In genomic region chr14:74673768-74674167, GRCh38 we compare ENCODE assay signal across 28 cellular contexts.
"Had no signal": no experiment of that assay in that cellular context is flagged by ENCODE, and none has a peak within 500 bp of the region (broad histone marks: within the 10 kb centered on the region; RNA-seq: fewer than 3 reads in every experiment).

No MANE protein-coding gene starts in this region.

- H3K9me3 ChIP-seq: neutrophil, psoas muscle, right lobe of liver, sigmoid colon, stomach, transverse colon, upper lobe of right lung, uterus had no signal

- H3K4me1 ChIP-seq: parathyroid adenoma, right lobe of liver, sigmoid colon, stomach, transverse colon, uterus had no signal

- H3K4me1 Mint-ChIP-seq: naive B cell; nephron progenitor cell; neural crest cell; stimulated activated effector memory CD8-positive, alpha-beta T cell treated with anti-CD3 and anti-CD28 coated beads, Interleukin-12 subunit alpha, Interleukin-12 subunit beta, amount 100 ng/mL, for 72 hours; stimulated activated naive B cell treated with anti-CD40 and anti-IgM and Interleukin-4, amounts not matched to agents 10 μg/mL and 1 μg/mL and 100 μg/mL, for 72 hours had no signal

- H2AFZ ChIP-seq: parathyroid adenoma had no signal

- H3K9ac ChIP-seq: parathyroid adenoma had no signal

- H3K36me3 ChIP-seq: uterus had no signal

- DNase-seq: naive B cell; naive thymus-derived CD8-positive, alpha-beta T cell; nephron progenitor cell; nucleus accumbens; posterior cingulate gyrus; psoas muscle; right cardiac atrium; right lobe of liver; sigmoid colon; small intestine; stimulated activated CD4-positive, alpha-beta T cell treated with anti-CD3 and anti-CD28 coated beads, Interleukin-15, amount 100 ng/mL, for 24 hours; stimulated activated CD4-positive, alpha-beta T cell treated with anti-CD3 and anti-CD28 coated beads, Interleukin-2, amount 100 ng/mL, for 24 hours; stimulated activated CD4-positive, alpha-beta T cell treated with anti-CD3 and anti-CD28 coated beads, Interleukin-2, amount 100 ng/mL, for 48 hours; stimulated activated CD4-positive, alpha-beta T cell treated with anti-CD3 and anti-CD28 coated beads, Interleukin-4, amount 100 ng/mL, for 24 hours; stimulated activated naive B cell treated with anti-CD40 and anti-IgM and Interleukin-4, amounts not matched to agents 10 μg/mL and 1 μg/mL and 100 μg/mL, for 72 hours; stimulated activated naive CD4-positive, alpha-beta T cell treated with Interleukin-2 at 50 U/mL for 16 hours; stomach; transverse colon; upper lobe of right lung; uterus had no signal

- ATAC-seq: naive thymus-derived CD8-positive, alpha-beta T cell; natural killer cell treated with Interleukin-12 subunit alpha and Interleukin-12 subunit beta and Interleukin-15 and Interleukin-18, amount 100 ng/mL, for 72 hours; psoas muscle; right cardiac atrium; right lobe of liver; stimulated activated effector memory CD8-positive, alpha-beta T cell treated with anti-CD3 and anti-CD28 coated beads, Interleukin-12 subunit alpha, Interleukin-12 subunit beta, amount 100 ng/mL, for 72 hours; stimulated activated naive B cell treated with anti-CD40 and anti-IgM and Interleukin-4, amounts not matched to agents 10 μg/mL and 1 μg/mL and 100 μg/mL, for 72 hours; upper lobe of right lung had no signal

- H3K27me3 Mint-ChIP-seq: naive B cell; naive thymus-derived CD8-positive, alpha-beta T cell; natural killer cell treated with Interleukin-12 subunit alpha and Interleukin-12 subunit beta and Interleukin-15 and Interleukin-18, amount 100 ng/mL, for 72 hours; progenitor cell of endocrine pancreas; stimulated activated naive B cell treated with anti-CD40 and anti-IgM and Interleukin-4, amounts not matched to agents 10 μg/mL and 1 μg/mL and 100 μg/mL, for 72 hours; stimulated activated naive CD8-positive, alpha-beta T cell treated with anti-CD3 and anti-CD28 coated beads, Interleukin-15, Interleukin-2, amounts not matched to agents 100 ng/mL and 50 ng/mL, for 24 hours; type B pancreatic cell had no signal

- H3K4me3 ChIP-seq: psoas muscle, right lobe of liver, sigmoid colon, stomach, transverse colon, upper lobe of right lung, uterus had no signal

- H3K27ac Mint-ChIP-seq: naive thymus-derived CD8-positive, alpha-beta T cell; natural killer cell treated with Interleukin-12 subunit alpha and Interleukin-12 subunit beta and Interleukin-15 and Interleukin-18, amount 100 ng/mL, for 72 hours; nephron progenitor cell; progenitor cell of endocrine pancreas; stimulated activated naive B cell treated with anti-CD40 and anti-IgM and Interleukin-4, amounts not matched to agents 10 μg/mL and 1 μg/mL and 100 μg/mL, for 72 hours; stimulated activated naive CD8-positive, alpha-beta T cell treated with anti-CD3 and anti-CD28 coated beads, Interleukin-15, Interleukin-2, amounts not matched to agents 100 ng/mL and 50 ng/mL, for 24 hours; type B pancreatic cell had no signal

- H3K79me2 ChIP-seq: parathyroid adenoma had no signal

- H3K4me3 Mint-ChIP-seq: naive B cell; naive thymus-derived CD8-positive, alpha-beta T cell; natural killer cell treated with Interleukin-12 subunit alpha and Interleukin-12 subunit beta and Interleukin-15 and Interleukin-18, amount 100 ng/mL, for 72 hours; nephron progenitor cell; neural crest cell; stimulated activated effector memory CD8-positive, alpha-beta T cell treated with anti-CD3 and anti-CD28 coated beads, Interleukin-12 subunit alpha, Interleukin-12 subunit beta, amount 100 ng/mL, for 72 hours; stimulated activated naive B cell treated with anti-CD40 and anti-IgM and Interleukin-4, amounts not matched to agents 10 μg/mL and 1 μg/mL and 100 μg/mL, for 72 hours; stimulated activated naive CD8-positive, alpha-beta T cell treated with anti-CD3 and anti-CD28 coated beads, Interleukin-15, Interleukin-2, amounts not matched to agents 100 ng/mL and 50 ng/mL, for 24 hours; type B pancreatic cell had no signal

- H3K9me3 Mint-ChIP-seq: naive B cell; naive thymus-derived CD8-positive, alpha-beta T cell; natural killer cell treated with Interleukin-12 subunit alpha and Interleukin-12 subunit beta and Interleukin-15 and Interleukin-18, amount 100 ng/mL, for 72 hours; nephron progenitor cell; neural crest cell; stimulated activated effector memory CD8-positive, alpha-beta T cell treated with anti-CD3 and anti-CD28 coated beads, Interleukin-12 subunit alpha, Interleukin-12 subunit beta, amount 100 ng/mL, for 72 hours; stimulated activated naive B cell treated with anti-CD40 and anti-IgM and Interleukin-4, amounts not matched to agents 10 μg/mL and 1 μg/mL and 100 μg/mL, for 72 hours; stimulated activated naive CD8-positive, alpha-beta T cell treated with anti-CD3 and anti-CD28 coated beads, Interleukin-15, Interleukin-2, amounts not matched to agents 100 ng/mL and 50 ng/mL, for 24 hours; type B pancreatic cell had no signal

- H3K27ac ChIP-seq: neutrophil, parathyroid adenoma, psoas muscle, right lobe of liver, sigmoid colon, stomach, transverse colon, upper lobe of right lung, uterus had no signal

- H3K27me3 ChIP-seq: neutrophil, right lobe of liver, sigmoid colon, stomach, transverse colon, upper lobe of right lung, uterus had no signal
